29 cellular contexts compared by ENCODE assay signal in genomic region chr6:13076575-13076974, GRCh38.
"Had no signal": no experiment of that assay in that cellular context is flagged by ENCODE, and none has a peak within 500 bp of the region (broad histone marks: within the 10 kb centered on the region; RNA-seq: fewer than 3 reads in every experiment).

No MANE protein-coding gene starts in this region.

- H3K36me3 Mint-ChIP-seq: activated naive CD4-positive, alpha-beta T cell treated with anti-CD3 and anti-CD28 coated beads, Interleukin-2, amount 50 U/mL, for 72 hours; immature natural killer cell had no signal

- H3K4me1 ChIP-seq: breast epithelium, colonic mucosa, foreskin keratinocyte had no signal

- H3K36me3 ChIP-seq: breast epithelium, colonic mucosa, heart left ventricle, ovary, suprapubic skin, tibial artery, upper lobe of right lung had no signal

- H3K4me3 Mint-ChIP-seq: activated T-helper 17 cell treated with anti-CD3 and anti-CD28 coated beads, Interleukin-2, amount 50 U/mL, for 72 hours; immature natural killer cell; nephron; T-helper 2 cell treated with Interferon-gamma antibody and Interleukin-4, amounts not matched to agents 5 μg/mL and 100 μg/mL, for 36 hours had no signal

- DNase-seq: activated CD4-positive, alpha-beta T cell treated with anti-CD3 and anti-CD28 coated beads for 4 hours; activated CD4-positive, alpha-beta T cell treated with anti-CD3 and anti-CD28 coated beads, Interleukin-2, amount 50 U/mL, for 48 hours; activated CD8-positive, alpha-beta memory T cell treated with anti-CD3 and anti-CD28 coated beads for 24 hours; activated gamma-delta T cell treated with Interleukin-2 at 50 U/mL for 16 hours; activated T-cell treated with anti-CD3 and anti-CD28 coated beads, Interleukin-2, amount 50 U/mL, for 1 hour; cerebellar nuclear complex; colonic mucosa; dorsolateral prefrontal cortex; effector memory CD4-positive, alpha-beta T cell; erythroblast; foreskin keratinocyte; heart left ventricle; hypothalamus; immature natural killer cell; kidney; ovary; stimulated activated naive CD4-positive, alpha-beta T cell; T-helper 1 cell; tibial artery; upper lobe of right lung had no signal

- H3K9me3 ChIP-seq: breast epithelium, colonic mucosa, heart left ventricle, ovary, suprapubic skin, tibial artery, upper lobe of right lung had no signal

- H3K4me3 ChIP-seq: breast epithelium, colonic mucosa, dorsolateral prefrontal cortex, heart left ventricle, lung, ovary, suprapubic skin, tibial artery, upper lobe of right lung had no signal

- H3K27ac ChIP-seq: breast epithelium, colonic mucosa, dorsolateral prefrontal cortex, foreskin keratinocyte, ovary, suprapubic skin, upper lobe of right lung had no signal

- H3K27ac Mint-ChIP-seq: activated naive CD4-positive, alpha-beta T cell treated with anti-CD3 and anti-CD28 coated beads, Interleukin-2, amount 50 U/mL, for 72 hours; activated T-helper 17 cell treated with anti-CD3 and anti-CD28 coated beads, Interleukin-2, amount 50 U/mL, for 72 hours; immature natural killer cell; nephron; progenitor cell of endocrine pancreas; T-helper 2 cell treated with Interferon-gamma antibody and Interleukin-4, amounts not matched to agents 5 μg/mL and 100 μg/mL, for 36 hours had no signal

- ATAC-seq: activated naive CD4-positive, alpha-beta T cell treated with anti-CD3 and anti-CD28 coated beads, Interleukin-2, amount 50 U/mL, for 72 hours; activated T-helper 17 cell treated with anti-CD3 and anti-CD28 coated beads, Interleukin-2, amount 50 U/mL, for 72 hours; foreskin keratinocyte; left lobe of liver; upper lobe of right lung had no signal

- H3K27me3 ChIP-seq: breast epithelium, colonic mucosa, dorsolateral prefrontal cortex, heart left ventricle, ovary, suprapubic skin, tibial artery, upper lobe of right lung had no signal

- H3K9me3 Mint-ChIP-seq: activated naive CD4-positive, alpha-beta T cell treated with anti-CD3 and anti-CD28 coated beads, Interleukin-2, amount 50 U/mL, for 72 hours; activated T-helper 17 cell treated with anti-CD3 and anti-CD28 coated beads, Interleukin-2, amount 50 U/mL, for 72 hours; immature natural killer cell; nephron; T-helper 2 cell treated with Interferon-gamma antibody and Interleukin-4, amounts not matched to agents 5 μg/mL and 100 μg/mL, for 36 hours had no signal

- H3K4me1 Mint-ChIP-seq: activated T-helper 17 cell treated with anti-CD3 and anti-CD28 coated beads, Interleukin-2, amount 50 U/mL, for 72 hours; immature natural killer cell had no signal
